Comparison of ENCODE assay signal across 8 cellular contexts in the genomic region with DNA sequence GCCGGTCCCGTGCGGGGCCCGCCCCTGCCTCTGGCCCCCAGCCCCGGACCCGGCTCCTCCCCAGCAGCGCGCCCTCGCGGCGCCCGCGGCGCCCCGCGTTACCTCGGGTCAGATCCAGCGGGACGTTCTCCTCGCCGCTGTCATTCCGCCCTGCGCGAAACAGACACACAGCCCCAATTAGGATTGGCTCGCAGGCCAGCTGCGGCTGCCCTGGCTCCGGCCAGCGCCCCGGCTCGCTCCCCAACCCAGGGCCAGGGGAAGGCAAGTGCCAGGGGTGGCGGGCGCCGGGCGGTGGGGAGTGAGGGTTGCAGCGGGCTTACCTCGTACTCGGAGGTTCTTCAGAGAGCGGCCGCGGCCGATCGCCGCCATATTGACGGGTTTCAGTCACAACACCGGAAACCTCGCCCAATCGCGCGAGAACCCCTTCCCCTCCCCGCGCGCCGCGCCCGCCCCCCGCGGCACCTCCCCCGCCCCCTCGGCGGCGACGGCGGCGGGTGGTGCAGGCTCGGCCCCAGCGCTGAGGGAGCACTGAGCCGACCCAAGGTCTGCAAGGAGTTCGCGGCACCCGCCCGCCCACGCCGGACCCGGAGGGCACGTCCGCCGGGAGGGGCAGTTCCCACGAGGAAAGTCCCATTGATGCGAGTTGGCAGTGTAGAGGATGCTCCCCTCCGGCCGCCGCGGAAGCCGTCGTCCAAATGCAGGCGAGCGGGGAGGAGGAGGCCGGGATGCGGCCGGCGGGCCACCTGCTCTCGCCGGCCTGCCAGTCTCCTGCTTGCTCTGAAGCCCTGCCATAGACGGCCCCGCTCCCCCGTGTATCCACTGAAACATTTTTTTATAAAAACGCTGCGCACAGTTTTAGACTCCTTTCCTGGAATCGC. TPM values are rescaled to one million over a fixed set of nuclear protein-coding genes. Genes with fewer than 3 reads are reported as not detected.
DNase-seq lines count a peak whose midpoint lies in the region; ATAC-seq and TF ChIP-seq lines count a peak whose summit lies in the region.

A gene with protein sequence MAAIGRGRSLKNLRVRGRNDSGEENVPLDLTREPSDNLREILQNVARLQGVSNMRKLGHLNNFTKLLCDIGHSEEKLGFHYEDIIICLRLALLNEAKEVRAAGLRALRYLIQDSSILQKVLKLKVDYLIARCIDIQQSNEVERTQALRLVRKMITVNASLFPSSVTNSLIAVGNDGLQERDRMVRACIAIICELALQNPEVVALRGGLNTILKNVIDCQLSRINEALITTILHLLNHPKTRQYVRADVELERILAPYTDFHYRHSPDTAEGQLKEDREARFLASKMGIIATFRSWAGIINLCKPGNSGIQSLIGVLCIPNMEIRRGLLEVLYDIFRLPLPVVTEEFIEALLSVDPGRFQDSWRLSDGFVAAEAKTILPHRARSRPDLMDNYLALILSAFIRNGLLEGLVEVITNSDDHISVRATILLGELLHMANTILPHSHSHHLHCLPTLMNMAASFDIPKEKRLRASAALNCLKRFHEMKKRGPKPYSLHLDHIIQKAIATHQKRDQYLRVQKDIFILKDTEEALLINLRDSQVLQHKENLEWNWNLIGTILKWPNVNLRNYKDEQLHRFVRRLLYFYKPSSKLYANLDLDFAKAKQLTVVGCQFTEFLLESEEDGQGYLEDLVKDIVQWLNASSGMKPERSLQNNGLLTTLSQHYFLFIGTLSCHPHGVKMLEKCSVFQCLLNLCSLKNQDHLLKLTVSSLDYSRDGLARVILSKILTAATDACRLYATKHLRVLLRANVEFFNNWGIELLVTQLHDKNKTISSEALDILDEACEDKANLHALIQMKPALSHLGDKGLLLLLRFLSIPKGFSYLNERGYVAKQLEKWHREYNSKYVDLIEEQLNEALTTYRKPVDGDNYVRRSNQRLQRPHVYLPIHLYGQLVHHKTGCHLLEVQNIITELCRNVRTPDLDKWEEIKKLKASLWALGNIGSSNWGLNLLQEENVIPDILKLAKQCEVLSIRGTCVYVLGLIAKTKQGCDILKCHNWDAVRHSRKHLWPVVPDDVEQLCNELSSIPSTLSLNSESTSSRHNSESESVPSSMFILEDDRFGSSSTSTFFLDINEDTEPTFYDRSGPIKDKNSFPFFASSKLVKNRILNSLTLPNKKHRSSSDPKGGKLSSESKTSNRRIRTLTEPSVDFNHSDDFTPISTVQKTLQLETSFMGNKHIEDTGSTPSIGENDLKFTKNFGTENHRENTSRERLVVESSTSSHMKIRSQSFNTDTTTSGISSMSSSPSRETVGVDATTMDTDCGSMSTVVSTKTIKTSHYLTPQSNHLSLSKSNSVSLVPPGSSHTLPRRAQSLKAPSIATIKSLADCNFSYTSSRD (N-terminal part only) (minus strand): TSS at position 391 of the 878 bp plus-strand sequence. CDS start 22 bp downstream, at position 369.

- no peak for TF ChIP-seq CTCF in BE2C (IDR thresholded peaks at IDR 0.05; ENCODE audit: low read depth, low read length)

- H3K27ac ChIP-seq in cingulate gyrus (ENCODE audit: low read depth, low read length) = peak within 1 kb of the TSS; percentile 98

- peaks cover 34% of the 10 kb centered on the region for H3K27me3 ChIP-seq in BE2C

- intact Hi-C loops in left colon (cut with DNase I, micrococcal nuclease) = no loop called here

- H3K4me3 ChIP-seq in BE2C (ENCODE audit: low read depth, low read length) = peak within 1 kb of the TSS; percentile 88

- no peaks in the 10 kb centered on the region for H3K9me3 ChIP-seq in BE2C

- no peaks in the 10 kb centered on the region for H3K36me3 ChIP-seq in BE2C

- peak; percentile 92 for DNase-seq in BE2C
- DNase-seq in GM19240 (ENCODE audit: insufficient read length, low spot score) = peak; percentile 61
- peak; percentile 83 to 93 for DNase-seq in NCI-H524 (lab: John Stamatoyannopoulos, UW)
- DNase-seq in activated CD4-positive, alpha-beta T cell treated with anti-CD3 and anti-CD28 coated beads for 48 hours = peak; percentile 93
- peak; percentile 89 to 95 for DNase-seq in left colon
- peak; percentile 91 for DNase-seq in stimulated activated CD4-positive, alpha-beta T cell treated with anti-CD3 and anti-CD28 coated beads, Interleukin-1b, Interleukin-23, amount 100 ng/mL, for 48 hours

- ATAC-seq in HG03457 (IDR thresholded peaks at IDR 0.05; ENCODE audit: unreplicated experiment) (peak; percentile 54), left colon (peak; percentile 92)

- H3K4me1 ChIP-seq in BE2C = no peaks in the 10 kb centered on the region

RNA-seq across cellular contexts. Expression of the gene that starts here (rescaled TPM):
- polyA plus RNA-seq in BE2C (2012; ENCODE audit: insufficient read depth, insufficient read length, low read depth) = 4.0 TPM
- 10 to 100 TPM; 22.6 to 31.0 TPM for total RNA-seq in left colon

Comparison
In these comparisons a context has a peak if more than half of its experiments do, and no peak if none do; other contexts are left out.
1. Peak in every context shown above with its lines: DNase-seq, ATAC-seq, H3K4me3 ChIP-seq and H3K27ac ChIP-seq.